Comparison of ENCODE assay signal across 24 cellular contexts in the genomic region with DNA sequence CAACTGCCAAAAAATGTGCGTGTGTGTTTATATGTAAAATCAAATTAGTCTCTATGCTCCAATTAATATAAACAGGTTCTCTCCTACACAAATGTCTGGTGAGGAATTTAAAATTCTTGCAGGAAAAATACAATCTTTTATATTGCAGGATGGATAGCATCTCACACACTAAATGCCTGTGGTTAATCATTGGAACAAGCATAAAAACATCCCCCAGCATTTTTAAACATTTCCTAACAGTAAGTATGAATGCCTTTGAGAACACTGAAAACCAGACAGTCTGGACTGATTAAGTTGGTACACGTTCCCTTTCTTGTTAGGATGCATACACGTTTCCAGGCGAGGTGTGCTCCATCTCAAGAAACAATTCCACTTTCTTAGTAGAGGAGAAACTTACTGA. TPM values are rescaled to one million over a fixed set of nuclear protein-coding genes. Genes with fewer than 3 reads are reported as not detected.
DNase-seq lines count a peak whose midpoint lies in the region; ATAC-seq and TF ChIP-seq lines count a peak whose summit lies in the region.
"Had no signal": no experiment of that assay in that cellular context is flagged by ENCODE, and none has a peak within 500 bp of the region (broad histone marks: within the 10 kb centered on the region; RNA-seq: fewer than 3 reads in every experiment).

No MANE protein-coding gene starts in this region.

- TF ChIP-seq CTCF in AG09309 (IDR thresholded peaks at IDR 0.05; ENCODE audit: control insufficient read depth, insufficient read depth, low read depth, low read length, missing control alignments) = no peak
- TF ChIP-seq CTCF in heart right ventricle (IDR thresholded peaks at IDR 0.05) = no peak
- no peak for TF ChIP-seq CTCF in thyroid gland (IDR thresholded peaks at IDR 0.05)

- H3K27ac ChIP-seq in heart right ventricle (no peak overlapping the region), thyroid gland (no peak overlapping the region)
- H3K27ac ChIP-seq: coronary artery, KMS-11, WERI-Rb-1 had no signal

- TF ChIP-seq POLR2A in thyroid gland (IDR thresholded peaks at IDR 0.05) = no peak

- H3K4me3 ChIP-seq in AG09309 (ENCODE audit: control insufficient read depth, low read depth, low read length) = no peak overlapping the region
- no peak overlapping the region for H3K4me3 ChIP-seq in heart right ventricle
- H3K4me3 ChIP-seq in thyroid gland (replicated peaks in 1 of 3) = no peak overlapping the region
- H3K4me3 ChIP-seq: coronary artery had no signal

- no peaks in the 10 kb centered on the region for H3K36me3 ChIP-seq in heart right ventricle
- no peaks in the 10 kb centered on the region for H3K36me3 ChIP-seq in thyroid gland
- H3K36me3 ChIP-seq: WERI-Rb-1 had no signal

- H3K4me1 ChIP-seq in heart right ventricle = peaks cover 0 to 16% (median 0%) of the 10 kb centered on the region in 9 donors
- no peaks in the 10 kb centered on the region for H3K4me1 ChIP-seq in thyroid gland

- DNase-seq in AG09309 (ENCODE audit: low read depth) (peak; percentile 40), NCI-H226 (peak; percentile 37), dedifferentiated amniotic fluid mesenchymal stem cell (ENCODE audit: extremely low spot score) (peak; percentile 61), kidney tubule cell (ENCODE audit: low spot score) (peak; percentile 6), heart right ventricle (no peak), NCI-H1436 treated with DMSO at 0.1 percent for 48 hours (lab: John Stamatoyannopoulos, UW) (no peak), thyroid gland (no peak)
- DNase-seq: activated CD8-positive, alpha-beta memory T cell treated with anti-CD3 and anti-CD28 coated beads, Interleukin-2, amount 50 U/mL, for 4 hours; endodermal cell; hippocampal formation; islet precursor cell; MV-4-11; NCI-H1694 treated with DMSO at 0.1 percent for 48 hours; NCI-H2171 treated with DMSO at 0.1 percent for 48 hours; NCI-H526 treated with DMSO at 0.1 percent for 48 hours; WERI-Rb-1 had no signal

- H3K9me3 ChIP-seq in heart right ventricle = no peaks in the 10 kb centered on the region
- no peaks in the 10 kb centered on the region for H3K9me3 ChIP-seq in thyroid gland

- ATAC-seq in heart right ventricle = no peak
- ATAC-seq in HG02623 (IDR thresholded peaks at IDR 0.05; ENCODE audit: unreplicated experiment) = no peak
- ATAC-seq: activated naive CD4-positive, alpha-beta T cell treated with anti-CD3 and anti-CD28 coated beads, Interleukin-2, amount 50 U/mL, for 72 hours; activated T-helper 17 cell treated with anti-CD3 and anti-CD28 coated beads, Interleukin-2, amount 50 U/mL, for 72 hours; sciatic nerve had no signal

- intact Hi-C loops in heart right ventricle (cut with DNase I) = no loop called here
- intact Hi-C loops in thyroid gland (cut with DNase I) = no loop called here

- WGBS in heart right ventricle, 2 donors = 82 to 89% methylated on average over 4 of the region's 4 CpGs
- 61 to 70% methylated on average over 4 of the region's 4 CpGs for WGBS in thyroid gland, 2 donors

- no peaks in the 10 kb centered on the region for H3K27me3 ChIP-seq in heart right ventricle
- H3K27me3 ChIP-seq in thyroid gland = no peaks in the 10 kb centered on the region

RNA-seq across cellular contexts. Expression of a gene that starts 29.9 kb away (rescaled TPM):
- 10 to 100 TPM in 9 of 10 donors, 1 to 10 TPM in 1; 5.8 to 66.7 (median 17.2) TPM for total RNA-seq in heart right ventricle
- polyA plus RNA-seq in heart right ventricle = 1 to 10 TPM; 3.6 to 4.9 TPM
- total RNA-seq in thyroid gland = 100 to 1,000 TPM in 1 of 4 donors, 10 to 100 TPM in 3; 72.3 to 101 (median 85.7) TPM
- total RNA-seq: activated naive CD4-positive, alpha-beta T cell treated with anti-CD3 and anti-CD28 coated beads, Interleukin-2, amount 50 U/mL, for 72 hours; activated T-helper 17 cell treated with anti-CD3 and anti-CD28 coated beads, Interleukin-2, amount 50 U/mL, for 72 hours; HT1080 had no signal
- polyA plus RNA-seq: CD14-positive monocyte had no signal

Comparison
In these comparisons a context has a peak if more than half of its experiments do, and no peak if none do; other contexts are left out.
1. DNase-seq: peak in AG09309 (single experiment), NCI-H226 (single experiment), dedifferentiated amniotic fluid mesenchymal stem cell (single experiment) and kidney tubule cell (single experiment); none in heart right ventricle (0 of 2), NCI-H1436 treated with DMSO at 0.1 percent for 48 hours (single experiment) and thyroid gland (0 of 2).